ENCODE assay signal across 1 cellular context in the genomic region with DNA sequence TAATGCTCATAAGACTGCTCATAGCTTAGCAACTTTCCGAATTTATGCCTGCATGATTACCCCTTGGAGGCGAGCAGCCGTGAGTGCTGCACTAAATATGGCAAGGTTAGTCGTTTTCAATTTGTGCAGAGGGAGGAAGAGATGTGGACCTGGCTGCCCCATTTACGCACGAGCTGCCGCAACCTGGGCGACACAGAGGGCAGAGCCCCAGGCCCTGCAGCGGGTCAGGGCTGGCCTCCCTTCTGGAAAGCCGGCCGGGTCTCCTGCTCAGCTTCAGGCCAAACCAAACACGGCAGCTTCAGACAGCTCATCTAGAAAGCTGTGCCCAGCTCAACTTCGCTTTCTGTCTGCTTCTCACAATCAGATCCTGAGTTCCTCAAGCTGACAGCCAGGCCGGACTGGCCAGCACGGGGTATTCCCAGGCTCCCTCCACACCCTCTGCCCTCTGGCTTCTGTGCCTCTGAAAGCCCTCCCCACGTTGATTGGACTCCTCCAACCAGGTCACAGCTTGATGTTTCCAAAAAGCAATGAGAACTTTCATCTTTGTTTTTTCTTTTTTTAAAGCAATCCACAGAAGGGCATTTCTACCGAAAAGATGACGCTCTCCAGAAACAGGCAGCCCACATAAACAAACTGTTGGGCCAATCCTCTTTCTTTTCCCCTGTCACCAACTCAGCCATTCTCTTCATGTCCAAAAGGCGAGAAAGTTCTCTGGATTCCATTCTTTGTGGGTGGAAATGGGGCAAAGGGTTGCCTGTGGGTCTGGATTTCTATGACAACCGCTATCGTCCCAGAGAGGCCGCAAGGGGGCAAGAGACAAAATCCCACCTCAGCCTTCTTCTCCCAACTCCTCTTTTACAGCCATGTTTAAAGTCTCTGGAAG.
TF ChIP-seq lines count a peak whose summit lies in the region.

No MANE protein-coding gene starts in this region.

TF ChIP-seq in HepG2, 621 proteins besides CTCF, POLR2A, EP300 and RAD21:
- TF ChIP-seq AGO2 (optimal IDR thresholded peaks at IDR 0.05; ENCODE audit: low read depth, low read length) (peak; percentile 37), HDAC6 (IDR thresholded peaks at IDR 0.05; ENCODE audit: low read depth, low read length) (no peak), ZSCAN25 (CRISPR knock-in tag; IDR thresholded peaks at IDR 0.05) (no peak), ZFP90 (CRISPR knock-in tag; IDR thresholded peaks at IDR 0.05; ENCODE audit: borderline replicate concordance) (no peak)
